Comparison of ENCODE assay signal across 8 cellular contexts in the genomic region with DNA sequence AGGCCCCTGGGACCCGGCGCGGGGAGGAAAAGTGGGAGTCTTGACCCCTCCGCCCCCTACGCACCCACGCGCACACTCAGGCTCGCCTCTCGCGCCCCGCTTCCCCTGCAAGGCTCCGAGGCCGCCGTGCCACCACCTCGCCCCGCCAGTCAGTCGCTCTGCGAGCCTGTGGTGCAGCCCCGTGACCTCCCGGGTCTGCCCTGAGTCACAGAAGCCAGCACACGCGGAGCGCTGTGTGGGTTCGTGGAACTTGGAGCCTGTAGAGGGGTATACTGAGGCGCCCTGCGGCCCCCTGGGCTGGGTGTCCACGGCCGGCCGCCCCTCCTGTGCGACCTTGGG. TPM values are rescaled to one million over a fixed set of nuclear protein-coding genes. Genes with fewer than 3 reads are reported as not detected.
A peak's percentile ranks its signal among the peaks of the same experiment; 100 is the strongest.
DNase-seq lines count a peak whose midpoint lies in the region; ATAC-seq lines count a peak whose summit lies in the region.

No MANE protein-coding gene starts in this region.

- intact Hi-C loops in right cardiac atrium (cut with DNase I) (no loop called here), left colon (cut with DNase I, micrococcal nuclease) (no loop called here), posterior vena cava (cut with DNase I) (no loop called here)

- H3K9me3 ChIP-seq in right cardiac atrium (ENCODE audit: control insufficient read depth, low read length): no peaks in the 10 kb centered on the region

- no peaks in the 10 kb centered on the region for H3K27me3 ChIP-seq in right cardiac atrium (ENCODE audit: control insufficient read depth, insufficient read depth)

- H3K4me3 ChIP-seq in Jurkat, Clone E6-1 (ENCODE audit: low read length): peak overlapping the region; percentile 16
- peak overlapping the region; percentile 57 for H3K4me3 ChIP-seq in right cardiac atrium (ENCODE audit: low read length)

- ATAC-seq in right cardiac atrium (peak; percentile 3 to 4), left colon (no peak), HG02973 (IDR thresholded peaks at IDR 0.05; ENCODE audit: unreplicated experiment) (no peak)

- peak overlapping the region; percentile 5 for H3K27ac ChIP-seq in right cardiac atrium (ENCODE audit: low read length)

- peaks cover 28% of the 10 kb centered on the region for H3K4me1 ChIP-seq in right cardiac atrium (ENCODE audit: control insufficient read depth, insufficient read depth, low read length)

- no peak for DNase-seq in Jurkat, Clone E6-1 (ENCODE audit: low read depth, low spot score)
- DNase-seq in activated gamma-delta T cell (lab: John Stamatoyannopoulos, UW) (peak; percentile 35), right cardiac atrium (no peak), left colon (no peak), posterior vena cava (ENCODE audit: low spot score) (no peak), HPDE6-E6E7 (ENCODE audit: extremely low spot score) (no peak)
- DNase-seq in stimulated activated CD4-positive, alpha-beta T cell treated with anti-CD3 and anti-CD28 coated beads, Interleukin-4, amount 100 ng/mL, for 1 hour: peak; percentile 56

- WGBS in right cardiac atrium: 27% methylated on average over 30 of the region's 30 CpGs

RNA-seq across cellular contexts. Expression of a gene that starts 0.4 kb away (rescaled TPM):
- 1.6 TPM for polyA plus RNA-seq in Jurkat, Clone E6-1 (2012; ENCODE audit: insufficient read depth, insufficient read length)
- total RNA-seq in right cardiac atrium: 10 to 100 TPM; 16.1 to 33.1 (median 19.0) TPM
- polyA plus RNA-seq in right cardiac atrium: 18.8 TPM
- total RNA-seq in left colon: 10 to 100 TPM; 39.2 to 58.9 TPM
- total RNA-seq in posterior vena cava: 10 to 100 TPM; 12.1 to 12.5 TPM

RNA-seq across cellular contexts. Expression of a gene that starts 7.3 kb away (rescaled TPM):
- not detected for polyA plus RNA-seq in Jurkat, Clone E6-1 (2012; ENCODE audit: insufficient read depth, insufficient read length)
- total RNA-seq in right cardiac atrium: under 1 TPM; 0.40 to 0.76 (median 0.65) TPM
- 0.95 TPM for polyA plus RNA-seq in right cardiac atrium
- under 1 TPM in 1 of 2 donors, not detected in 1; 0.17 TPM for total RNA-seq in left colon
- 1 to 10 TPM; 1.4 TPM for total RNA-seq in posterior vena cava

RNA-seq across cellular contexts. Expression of a gene that starts 23.8 kb away (rescaled TPM):
- polyA plus RNA-seq in Jurkat, Clone E6-1 (2012; ENCODE audit: insufficient read depth, insufficient read length): not detected
- total RNA-seq in right cardiac atrium: under 1 TPM in 2 of 4 donors, not detected in 2; 0.12 to 0.31 TPM
- polyA plus RNA-seq in right cardiac atrium: 0.14 TPM
- total RNA-seq in left colon: not detected
- total RNA-seq in posterior vena cava: not detected

Comparison
In these comparisons a context has a peak if more than half of its experiments do, and no peak if none do; other contexts are left out.
1. DNase-seq: peak in activated gamma-delta T cell (single experiment) and stimulated activated CD4-positive, alpha-beta T cell treated with anti-CD3 and anti-CD28 coated beads, Interleukin-4, amount 100 ng/mL, for 1 hour (single experiment); none in Jurkat, Clone E6-1 (single experiment), right cardiac atrium (0 of 3), left colon (0 of 2), posterior vena cava (single experiment) and HPDE6-E6E7 (single experiment).
2. ATAC-seq: peak in right cardiac atrium (2 of 2); none in left colon (single experiment) and HG02973 (single experiment).